16 cellular contexts compared by ENCODE assay signal in the genomic region with DNA sequence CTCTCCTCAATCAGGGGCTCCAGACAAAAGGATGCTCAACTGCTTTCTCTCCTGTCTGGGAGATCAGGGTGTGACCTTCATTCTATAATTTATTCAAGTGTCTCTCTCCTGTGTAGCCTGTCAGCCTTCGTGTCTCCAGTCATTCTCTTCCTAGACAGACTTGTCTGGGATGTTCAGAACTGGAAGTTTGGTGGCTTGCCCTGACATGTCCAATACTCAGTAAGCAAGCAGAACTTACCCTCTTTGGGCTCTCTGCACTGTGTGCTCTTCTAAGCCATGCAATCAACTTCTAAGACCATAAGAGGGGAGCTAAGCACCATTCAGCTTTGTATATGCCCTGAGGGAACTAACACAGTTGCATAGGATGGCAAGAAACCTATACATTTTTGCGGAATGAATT. TPM values are rescaled to one million over a fixed set of nuclear protein-coding genes. Genes with fewer than 3 reads are reported as not detected.
DNase-seq lines count a peak whose midpoint lies in the region; ATAC-seq and TF ChIP-seq lines count a peak whose summit lies in the region.
"Had no signal": no experiment of that assay in that cellular context is flagged by ENCODE, and none has a peak within 500 bp of the region (broad histone marks: within the 10 kb centered on the region; RNA-seq: fewer than 3 reads in every experiment).

No MANE protein-coding gene starts in this region.

- H3K4me3 ChIP-seq in mammary epithelial cell (replicated peaks in 1 of 3; ENCODE audit: insufficient read depth in 1 of 3, low read depth in 2 of 3, low read length in 3 of 3) (no peak overlapping the region), tibial nerve (no peak overlapping the region)
- H3K4me3 ChIP-seq: adrenal gland; BLaER1 treated with 17β-estradiol and CSF1 and Interleukin-3, amounts not matched to agents 10 nM and 100 nM had no signal

- dilution Hi-C loops in mammary epithelial cell (cut with HindIII; ENCODE audit: low sequenced_read_pairs), result no loop called here

- no peaks in the 10 kb centered on the region for H3K9me3 ChIP-seq in mammary epithelial cell (replicated peaks; ENCODE audit: insufficient read depth, low read length)
- H3K9me3 ChIP-seq in tibial nerve, result no peaks in the 10 kb centered on the region
- H3K9me3 ChIP-seq: adrenal gland had no signal

- peak overlapping the region; percentile 69 for H3K4me2 ChIP-seq in mammary epithelial cell (ENCODE audit: insufficient read depth, low read depth, low read length)

- H3K36me3 ChIP-seq in mammary epithelial cell (ENCODE audit: insufficient read depth, low read length) (no peaks in the 10 kb centered on the region), tibial nerve (no peaks in the 10 kb centered on the region)
- H3K36me3 ChIP-seq: adrenal gland; BLaER1 treated with 17β-estradiol and CSF1 and Interleukin-3, amounts not matched to agents 10 nM and 100 nM had no signal

- in situ Hi-C loops in mammary epithelial cell (cut with MboI; ENCODE audit: low sequenced_read_pairs in 2 of 2), result no loop called here

- H3K79me2 ChIP-seq in mammary epithelial cell (ENCODE audit: insufficient read depth, low read length), result no peaks in the 10 kb centered on the region

- H3K27me3 Mint-ChIP-seq in nephron progenitor cell (ENCODE audit: low read depth, poor library complexity), result no peaks in the 10 kb centered on the region
- H3K27me3 Mint-ChIP-seq in chondrocyte (ENCODE audit: low read depth), result peaks cover 13% of the 10 kb centered on the region

- intact Hi-C loops in mammary epithelial cell (cut with micrococcal nuclease), result loop anchor here (2.0 to 10.0 kb wide), 2 partner anchors 19 to 169 kb away; a partner anchor contains a TSS
- intact Hi-C loops in left ventricle myocardium superior (cut with micrococcal nuclease), result no loop called here

- H3K4me3 Mint-ChIP-seq in nephron progenitor cell (no peak overlapping the region), chondrocyte (ENCODE audit: unreplicated experiment) (no peak overlapping the region)
- H3K4me3 Mint-ChIP-seq: neural crest cell had no signal

- CTCF ChIA-PET in mammary epithelial cell (lab: Charles Lee; ENCODE audit: low non-redundant PET), result no interaction called here

- peak overlapping the region; percentile 91 for H3K27ac ChIP-seq in mammary epithelial cell (ENCODE audit: insufficient read depth, low read depth, low read length)
- no peak overlapping the region for H3K27ac ChIP-seq in tibial nerve
- H3K27ac ChIP-seq: adrenal gland had no signal

- H2AFZ ChIP-seq in mammary epithelial cell (ENCODE audit: low read depth, low read length), result peak overlapping the region; percentile 62

- no TSS peak for BruUV-seq in mammary epithelial cell (replicated peaks; lab: Mats Ljungman, UMichigan)

- H3K9me3 Mint-ChIP-seq in nephron progenitor cell (no peaks in the 10 kb centered on the region), chondrocyte (ENCODE audit: low read depth) (peaks cover 2% of the 10 kb centered on the region)
- H3K9me3 Mint-ChIP-seq: neural crest cell had no signal

- H3K27ac Mint-ChIP-seq in nephron progenitor cell, result peak overlapping the region; percentile 93
- H3K27ac Mint-ChIP-seq in chondrocyte (ENCODE audit: unreplicated experiment), result no peak overlapping the region

- no peak for TF ChIP-seq EP300 in tibial nerve (IDR thresholded peaks at IDR 0.05)

- peak overlapping the region; percentile 74 for H3K9ac ChIP-seq in mammary epithelial cell (ENCODE audit: insufficient read depth, low read length)
- H3K9ac ChIP-seq: BLaER1 treated with 17β-estradiol and CSF1 and Interleukin-3, amounts not matched to agents 10 nM and 100 nM had no signal

- H3K36me3 Mint-ChIP-seq in nephron progenitor cell (ENCODE audit: low read depth), result peaks cover 4% of the 10 kb centered on the region
- no peaks in the 10 kb centered on the region for H3K36me3 Mint-ChIP-seq in chondrocyte (ENCODE audit: low read depth)

- no peaks in the 10 kb centered on the region for H3K27me3 ChIP-seq in mammary epithelial cell (ENCODE audit: insufficient read depth, low read length)
- H3K27me3 ChIP-seq in tibial nerve, result no peaks in the 10 kb centered on the region
- H3K27me3 ChIP-seq: adrenal gland; BLaER1 treated with 17β-estradiol and CSF1 and Interleukin-3, amounts not matched to agents 10 nM and 100 nM had no signal

- no peaks in the 10 kb centered on the region for H4K20me1 ChIP-seq in mammary epithelial cell (ENCODE audit: insufficient read depth, low read length)
- H4K20me1 ChIP-seq: BLaER1 treated with 17β-estradiol and CSF1 and Interleukin-3, amounts not matched to agents 10 nM and 100 nM had no signal

- H3K4me1 Mint-ChIP-seq in nephron progenitor cell, result peaks cover 24% of the 10 kb centered on the region
- H3K4me1 Mint-ChIP-seq in chondrocyte (ENCODE audit: low read depth), result peaks cover 12% of the 10 kb centered on the region

- TF ChIP-seq CTCF in mammary epithelial cell (conservative IDR thresholded peaks at IDR 0.05 in 1 of 2, IDR thresholded peaks at IDR 0.05 in 1 of 2; ENCODE audit: extremely low read depth in 1 of 2, insufficient read depth in 1 of 2, low read depth in 1 of 2, low read length in 2 of 2) (no peak), nephron progenitor cell (IDR thresholded peaks at IDR 0.05) (no peak), tibial nerve (IDR thresholded peaks at IDR 0.05) (no peak), chondrocyte (IDR thresholded peaks at IDR 0.05) (no peak)

- 0% methylated on average over 2 of the region's 2 CpGs for WGBS in mammary epithelial cell (ENCODE audit: low coverage, missing lambda C conversion rate)
- WGBS in tibial nerve, 2 donors, result 70 to 78% methylated on average over 2 of the region's 2 CpGs

- DNase-seq in HPDE6-E6E7 (ENCODE audit: extremely low spot score), result peak; percentile 29
- peak; percentile 82 for DNase-seq in NCI-H345 (lab: John Stamatoyannopoulos, UW)
- peak; percentile 93 for DNase-seq in mammary epithelial cell
- DNase-seq in nephron progenitor cell, result no peak
- no peak for DNase-seq in retina
- DNase-seq in left ventricle myocardium superior, result no peak
- no peak for DNase-seq in tibial nerve (ENCODE audit: low spot score in 2 of 2)
- DNase-seq in chondrocyte (ENCODE audit: low spot score), result no peak
- DNase-seq: adrenal gland, left cardiac atrium, SW 1271 had no signal

- no peak for TF ChIP-seq POLR2A in tibial nerve (IDR thresholded peaks at IDR 0.05)

- H3K4me1 ChIP-seq in mammary epithelial cell (ENCODE audit: insufficient read depth, low read length) (peaks cover 37% of the 10 kb centered on the region), tibial nerve (peaks cover 0 to 10% (median 0%) of the 10 kb centered on the region in 4 donors)
- H3K4me1 ChIP-seq: adrenal gland had no signal

- ATAC-seq in left ventricle myocardium superior, result no peak
- ATAC-seq: left cardiac atrium had no signal

RNA-seq across cellular contexts. Expression of a gene that starts 14.1 kb away (rescaled TPM):
- under 1 TPM; 0.52 to 0.67 TPM for total RNA-seq in mammary epithelial cell
- polyA plus RNA-seq in mammary epithelial cell, result 0.19 TPM
- polyA minus RNA-seq in mammary epithelial cell, result not detected
- 0.92 TPM for total RNA-seq in left ventricle myocardium superior
- 10 to 100 TPM; 25.2 to 59.0 (median 38.6) TPM for total RNA-seq in tibial nerve
- 0.41 to 1.2 TPM (median 1.0 TPM) in 3 replicates for total RNA-seq in chondrocyte
- total RNA-seq: HT-29 had no signal

RNA-seq across cellular contexts. Expression of a gene that starts 19.1 kb away (rescaled TPM):
- total RNA-seq in mammary epithelial cell (100 to 1,000 TPM; 139 to 165 TPM), left ventricle myocardium superior (333 TPM), tibial nerve (100 to 1,000 TPM; 155 to 204 (median 186) TPM), chondrocyte (78.6 to 89.7 TPM (median 78.7 TPM) in 3 replicates)
- 170 TPM for polyA plus RNA-seq in mammary epithelial cell
- 31.3 TPM for polyA minus RNA-seq in mammary epithelial cell

RNA-seq across cellular contexts. Expression of a gene that starts 50.3 kb away (rescaled TPM):
- under 1 TPM; 0.49 to 0.50 TPM for total RNA-seq in mammary epithelial cell
- 0.15 TPM for polyA plus RNA-seq in mammary epithelial cell
- polyA minus RNA-seq in mammary epithelial cell, result not detected
- 0.17 TPM for total RNA-seq in left ventricle myocardium superior
- total RNA-seq in tibial nerve, result 10 to 100 TPM in 1 of 4 donors, 1 to 10 TPM in 3; 1.7 to 12.6 (median 2.0) TPM
- total RNA-seq in chondrocyte, result 0.40 to 0.77 TPM in 2 of 3 replicates, not detected in the other
- total RNA-seq: HT-29 had no signal

RNA-seq across cellular contexts. Expression of a gene that starts 52.3 kb away (rescaled TPM):
- total RNA-seq in mammary epithelial cell (not detected), left ventricle myocardium superior (not detected), tibial nerve (not detected), chondrocyte (not detected in 3 replicates)
- polyA plus RNA-seq in mammary epithelial cell, result not detected
- polyA minus RNA-seq in mammary epithelial cell, result not detected
- total RNA-seq: dermis microvascular lymphatic vessel endothelial cell, HT-29, left cardiac atrium, neural crest cell, temporal lobe had no signal

Comparison
In these comparisons a context has a peak if more than half of its experiments do, and no peak if none do; other contexts are left out.
1. DNase-seq: peak in HPDE6-E6E7 (single experiment), NCI-H345 (single experiment) and mammary epithelial cell (single experiment); none in nephron progenitor cell (single experiment), retina (single experiment), left ventricle myocardium superior (single experiment), tibial nerve (0 of 2) and chondrocyte (single experiment).
2. RNA of a gene that starts 14.1 kb away (total RNA-seq): 25.2 to 59.0 TPM in tibial nerve; 0.41 to 1.2 TPM in chondrocyte, 0.92 TPM in left ventricle myocardium superior (single experiment) and 0.52 to 0.67 TPM in mammary epithelial cell; every median in the first group is over 10 times any median in the second.